Comparison of ENCODE assay signal across 2 cellular contexts in the genomic region with DNA sequence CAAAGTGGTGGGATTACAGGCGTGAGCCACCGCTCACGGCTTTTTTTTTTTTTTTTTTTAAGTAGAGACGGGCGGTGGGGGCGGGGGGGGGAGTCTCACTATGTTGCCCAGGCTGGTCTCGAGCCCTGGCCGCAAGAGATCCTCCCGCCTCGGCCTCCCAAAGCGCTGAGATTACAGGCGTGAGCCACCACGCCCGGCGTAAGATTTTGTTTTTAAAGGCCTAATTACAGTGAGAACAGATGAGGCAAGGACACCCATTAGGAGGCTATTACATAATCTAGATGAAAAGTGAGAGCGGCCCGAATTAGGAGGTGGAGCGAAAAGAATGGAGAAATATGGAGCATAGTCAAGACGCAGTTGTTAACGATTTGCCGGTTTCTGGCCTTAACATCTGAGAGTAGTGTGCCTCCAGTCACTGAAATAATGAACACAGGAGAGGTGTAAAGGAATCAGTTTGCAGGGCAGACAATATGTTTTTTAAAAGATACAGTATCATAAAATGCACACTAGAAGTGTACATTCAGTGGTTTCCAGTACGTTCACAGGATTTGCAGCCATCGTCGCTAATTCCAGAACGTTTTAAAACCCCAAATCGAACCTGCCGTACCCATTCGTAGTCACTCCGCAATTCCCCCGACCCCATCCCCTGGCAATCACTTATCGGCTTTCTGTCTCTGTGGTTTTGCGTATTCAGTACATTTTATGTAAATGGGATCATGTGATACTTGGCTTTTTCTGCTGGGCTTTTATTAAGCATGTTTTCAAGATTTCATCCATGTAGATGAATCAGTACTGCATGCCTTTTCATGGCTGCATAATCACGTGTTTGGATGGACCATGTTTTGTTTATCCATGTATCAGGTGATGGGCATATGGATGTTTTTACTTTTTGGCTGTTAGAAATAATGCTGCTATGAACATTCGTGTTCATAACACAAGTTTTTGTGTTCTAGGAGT.
TF ChIP-seq lines count a peak whose summit lies in the region.

No MANE protein-coding gene starts in this region.

TF ChIP-seq in SK-N-SH, 30 proteins besides CTCF, POLR2A, EP300 and RAD21 (continued from another document):
- TF ChIP-seq, protein P1, sequence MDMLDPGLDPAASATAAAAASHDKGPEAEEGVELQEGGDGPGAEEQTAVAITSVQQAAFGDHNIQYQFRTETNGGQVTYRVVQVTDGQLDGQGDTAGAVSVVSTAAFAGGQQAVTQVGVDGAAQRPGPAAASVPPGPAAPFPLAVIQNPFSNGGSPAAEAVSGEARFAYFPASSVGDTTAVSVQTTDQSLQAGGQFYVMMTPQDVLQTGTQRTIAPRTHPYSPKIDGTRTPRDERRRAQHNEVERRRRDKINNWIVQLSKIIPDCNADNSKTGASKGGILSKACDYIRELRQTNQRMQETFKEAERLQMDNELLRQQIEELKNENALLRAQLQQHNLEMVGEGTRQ (IDR thresholded peaks at IDR 0.05; ENCODE audit: borderline replicate concordance, low read depth, low read length) = no peak
- TF ChIP-seq YY1 (IDR thresholded peaks at IDR 0.05; ENCODE audit: low read depth) = no peak
- no peak for TF ChIP-seq RFX5 (IDR thresholded peaks at IDR 0.05; ENCODE audit: low read length)
- TF ChIP-seq TAF1 (IDR thresholded peaks at IDR 0.05; ENCODE audit: borderline replicate concordance, low read depth, low read length) = no peak
- TF ChIP-seq GABPA (IDR thresholded peaks at IDR 0.05; ENCODE audit: low read depth) = no peak
- no peak for TF ChIP-seq FOXM1 (IDR thresholded peaks at IDR 0.05; ENCODE audit: low read depth)
- TF ChIP-seq, protein P2, sequence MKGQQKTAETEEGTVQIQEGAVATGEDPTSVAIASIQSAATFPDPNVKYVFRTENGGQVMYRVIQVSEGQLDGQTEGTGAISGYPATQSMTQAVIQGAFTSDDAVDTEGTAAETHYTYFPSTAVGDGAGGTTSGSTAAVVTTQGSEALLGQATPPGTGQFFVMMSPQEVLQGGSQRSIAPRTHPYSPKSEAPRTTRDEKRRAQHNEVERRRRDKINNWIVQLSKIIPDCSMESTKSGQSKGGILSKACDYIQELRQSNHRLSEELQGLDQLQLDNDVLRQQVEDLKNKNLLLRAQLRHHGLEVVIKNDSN (IDR thresholded peaks at IDR 0.05; ENCODE audit: borderline replicate concordance, low read depth) = no peak
- TF ChIP-seq SIN3A (IDR thresholded peaks at IDR 0.05; ENCODE audit: borderline replicate concordance, low read depth, low read length) = no peak
- no peak for TF ChIP-seq NRF1 (IDR thresholded peaks at IDR 0.05; ENCODE audit: low read depth, low read length)
- no peak for TF ChIP-seq ELF1 (IDR thresholded peaks at IDR 0.05)

TF ChIP-seq in SK-N-SH treated with all-trans-retinoic acid at 6 μM for 48 hours, 23 proteins besides CTCF, POLR2A, EP300 and RAD21 (continued from another document):
- TF ChIP-seq OSR1 (CRISPR knock-in tag; IDR thresholded peaks at IDR 0.05) (no peak), SNAI2 (CRISPR knock-in tag; IDR thresholded peaks at IDR 0.05) (no peak), CSDC2 (CRISPR knock-in tag; IDR thresholded peaks at IDR 0.05) (no peak)
